ENCODE assay signal across 9 cellular contexts in the genomic region with DNA sequence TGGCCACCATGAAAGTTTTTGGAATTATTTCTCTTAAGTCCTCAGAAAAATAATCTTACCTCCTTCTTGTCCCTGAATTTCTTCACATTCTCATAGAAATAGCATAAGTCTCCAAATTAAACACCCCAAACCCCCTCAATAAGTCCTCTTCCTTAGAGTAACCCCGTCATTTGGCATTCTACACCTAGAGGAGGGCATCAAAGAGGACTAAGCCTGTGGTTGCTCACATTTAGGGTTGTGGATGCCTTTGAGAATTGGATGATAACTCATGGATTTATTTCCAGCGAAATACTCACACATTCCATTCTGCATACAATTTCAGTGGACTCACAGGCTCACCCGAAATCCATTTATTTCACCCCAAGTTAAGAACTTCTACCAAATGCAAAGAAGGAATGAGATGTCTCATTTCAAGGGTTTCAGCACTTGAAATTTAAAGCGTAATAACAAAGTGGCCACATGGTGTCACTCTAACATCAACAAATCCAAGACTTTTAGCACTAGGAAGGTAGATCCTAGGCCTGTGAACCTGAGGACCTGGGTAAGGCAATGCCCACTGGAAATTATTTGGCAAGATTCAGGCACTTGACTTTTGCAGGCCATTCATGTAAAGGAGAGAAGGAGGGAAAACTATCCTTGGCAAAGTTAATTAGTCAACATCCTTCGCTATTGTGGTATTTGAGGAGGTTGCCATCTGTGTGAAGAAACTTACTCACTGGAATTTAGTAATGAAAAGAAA. TPM values are rescaled to one million over a fixed set of nuclear protein-coding genes. Genes with fewer than 3 reads are reported as not detected.
DNase-seq lines count a peak whose midpoint lies in the region; ATAC-seq and TF ChIP-seq lines count a peak whose summit lies in the region.
"Had no signal": no experiment of that assay in that cellular context is flagged by ENCODE, and none has a peak within 500 bp of the region (broad histone marks: within the 10 kb centered on the region; RNA-seq: fewer than 3 reads in every experiment).

No MANE protein-coding gene starts in this region.

- WGBS in liver: 29% methylated on average over 5 of the region's 5 CpGs

- no peak overlapping the region for H3K27ac Mint-ChIP-seq in chondrocyte (ENCODE audit: unreplicated experiment)
- H3K27ac Mint-ChIP-seq: stimulated activated naive CD8-positive, alpha-beta T cell treated with anti-CD3 and anti-CD28 coated beads, Interleukin-15, Interleukin-2, amounts not matched to agents 100 ng/mL and 50 ng/mL, for 24 hours had no signal

- H3K4me3 ChIP-seq in liver (ENCODE audit: low read depth in 1 of 3, low read length in 3 of 3): no peak overlapping the region
- no peak overlapping the region for H3K4me3 ChIP-seq in thoracic aorta

- H3K27ac ChIP-seq in RWPE1 (no peak overlapping the region), liver (ENCODE audit: low read depth in 1 of 2, low read length in 2 of 2) (no peak overlapping the region), thoracic aorta (no peak overlapping the region)

- H3K27me3 ChIP-seq in liver (ENCODE audit: control insufficient read depth in 4 of 4, insufficient read depth in 4 of 4, low read length in 3 of 4) (no peaks in the 10 kb centered on the region), thoracic aorta (replicated peaks; ENCODE audit: insufficient read depth) (no peaks in the 10 kb centered on the region)

- H3K27me3 Mint-ChIP-seq in chondrocyte (ENCODE audit: low read depth): peaks cover 20% of the 10 kb centered on the region

- H3K9ac ChIP-seq in liver (ENCODE audit: low read depth in 1 of 2, low read length in 2 of 2): no peak overlapping the region

- TF ChIP-seq CTCF in RWPE1 (conservative IDR thresholded peaks at IDR 0.05; ENCODE audit: low read depth) (peak; percentile 66), chondrocyte (IDR thresholded peaks at IDR 0.05) (peak; percentile 91), liver (IDR thresholded peaks at IDR 0.05; ENCODE audit: low read depth, low read length, missing input control) (peak; percentile 66), thoracic aorta (IDR thresholded peaks at IDR 0.05) (peak; percentile 53)

- H3K4me1 ChIP-seq in liver (ENCODE audit: control insufficient read depth in 4 of 4, insufficient read depth in 4 of 4, low read length in 3 of 4): no peaks in the 10 kb centered on the region
- H3K4me1 ChIP-seq in thoracic aorta (ENCODE audit: control insufficient read depth in 1 of 2, low read depth in 2 of 2): no peaks in the 10 kb centered on the region

- POLR2A ChIA-PET in RWPE1 (lab: Yijun Ruan, JAX; ENCODE audit: low non-redundant PET): no interaction called here

- no peaks in the 10 kb centered on the region for H3K36me3 Mint-ChIP-seq in chondrocyte (ENCODE audit: low read depth)

- ATAC-seq in GM19463 (IDR thresholded peaks at IDR 0.05; ENCODE audit: unreplicated experiment) (peak; percentile 66), thoracic aorta (ENCODE audit: insufficient number of reproducible peaks, low FRiP score, low read depth) (peak; percentile 54), GM18520 (IDR thresholded peaks at IDR 0.05; ENCODE audit: unreplicated experiment) (no peak)

- peak; percentile 88 to 90 for TF ChIP-seq RAD21 in liver (IDR thresholded peaks at IDR 0.05)

- CTCF ChIA-PET in RWPE1 (lab: Yijun Ruan, JAX): interaction anchor here (1.3 kb wide), 1 partner anchor 89 kb away, joined by 3 read pairs; no protein-coding TSS in a partner anchor

- H3K4me1 Mint-ChIP-seq in chondrocyte (ENCODE audit: low read depth): no peaks in the 10 kb centered on the region

- DNase-seq in DMS53 (lab: John Stamatoyannopoulos, UW): peak; percentile 84
- DNase-seq in LoVo (ENCODE audit: low spot score): peak; percentile 59
- peak; percentile 60 for DNase-seq in RWPE1 (ENCODE audit: low spot score)
- DNase-seq in chondrocyte (ENCODE audit: low spot score): no peak
- no peak for DNase-seq in thoracic aorta (ENCODE audit: low spot score)

- no peaks in the 10 kb centered on the region for H3K9me3 Mint-ChIP-seq in chondrocyte (ENCODE audit: low read depth)
- H3K9me3 Mint-ChIP-seq: stimulated activated naive CD8-positive, alpha-beta T cell treated with anti-CD3 and anti-CD28 coated beads, Interleukin-15, Interleukin-2, amounts not matched to agents 100 ng/mL and 50 ng/mL, for 24 hours had no signal

- H3K4me3 Mint-ChIP-seq in chondrocyte (ENCODE audit: unreplicated experiment): no peak overlapping the region
- H3K4me3 Mint-ChIP-seq: stimulated activated naive CD8-positive, alpha-beta T cell treated with anti-CD3 and anti-CD28 coated beads, Interleukin-15, Interleukin-2, amounts not matched to agents 100 ng/mL and 50 ng/mL, for 24 hours had no signal

- H3K36me3 ChIP-seq in liver (ENCODE audit: control insufficient read depth in 4 of 4, insufficient read depth in 3 of 4, low read depth in 1 of 4, low read length in 3 of 4) (no peaks in the 10 kb centered on the region), thoracic aorta (no peaks in the 10 kb centered on the region)

- H3K9me3 ChIP-seq in liver (ENCODE audit: control insufficient read depth in 4 of 4, low read length in 3 of 4) (no peaks in the 10 kb centered on the region), thoracic aorta (no peaks in the 10 kb centered on the region)

TF ChIP-seq in liver, 16 proteins besides CTCF, POLR2A, EP300 and RAD21:
- TF ChIP-seq RXRA (IDR thresholded peaks at IDR 0.05) (no peak), FOXA2 (IDR thresholded peaks at IDR 0.05) (no peak), HNF4G (IDR thresholded peaks at IDR 0.05) (no peak), GABPA (IDR thresholded peaks at IDR 0.05 in 1 of 2, conservative IDR thresholded peaks at IDR 0.05 in 1 of 2) (no peak), JUND (IDR thresholded peaks at IDR 0.05) (no peak), YY1 (IDR thresholded peaks at IDR 0.05) (no peak), EGR1 (IDR thresholded peaks at IDR 0.05; ENCODE audit: low read depth in 2 of 2) (no peak), NR2F2 (IDR thresholded peaks at IDR 0.05) (no peak), FOXA1 (IDR thresholded peaks at IDR 0.05) (no peak), SP1 (IDR thresholded peaks at IDR 0.05) (no peak), TAF1 (conservative IDR thresholded peaks at IDR 0.05) (no peak), HNF4A (conservative IDR thresholded peaks at IDR 0.05) (no peak)
- TF ChIP-seq, protein P1, sequence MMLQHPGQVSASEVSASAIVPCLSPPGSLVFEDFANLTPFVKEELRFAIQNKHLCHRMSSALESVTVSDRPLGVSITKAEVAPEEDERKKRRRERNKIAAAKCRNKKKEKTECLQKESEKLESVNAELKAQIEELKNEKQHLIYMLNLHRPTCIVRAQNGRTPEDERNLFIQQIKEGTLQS (IDR thresholded peaks at IDR 0.05): no peak
- TF ChIP-seq, protein P2, sequence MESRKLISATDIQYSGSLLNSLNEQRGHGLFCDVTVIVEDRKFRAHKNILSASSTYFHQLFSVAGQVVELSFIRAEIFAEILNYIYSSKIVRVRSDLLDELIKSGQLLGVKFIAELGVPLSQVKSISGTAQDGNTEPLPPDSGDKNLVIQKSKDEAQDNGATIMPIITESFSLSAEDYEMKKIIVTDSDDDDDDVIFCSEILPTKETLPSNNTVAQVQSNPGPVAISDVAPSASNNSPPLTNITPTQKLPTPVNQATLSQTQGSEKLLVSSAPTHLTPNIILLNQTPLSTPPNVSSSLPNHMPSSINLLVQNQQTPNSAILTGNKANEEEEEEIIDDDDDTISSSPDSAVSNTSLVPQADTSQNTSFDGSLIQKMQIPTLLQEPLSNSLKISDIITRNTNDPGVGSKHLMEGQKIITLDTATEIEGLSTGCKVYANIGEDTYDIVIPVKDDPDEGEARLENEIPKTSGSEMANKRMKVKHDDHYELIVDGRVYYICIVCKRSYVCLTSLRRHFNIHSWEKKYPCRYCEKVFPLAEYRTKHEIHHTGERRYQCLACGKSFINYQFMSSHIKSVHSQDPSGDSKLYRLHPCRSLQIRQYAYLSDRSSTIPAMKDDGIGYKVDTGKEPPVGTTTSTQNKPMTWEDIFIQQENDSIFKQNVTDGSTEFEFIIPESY (IDR thresholded peaks at IDR 0.05): no peak
- TF ChIP-seq, protein P3, sequence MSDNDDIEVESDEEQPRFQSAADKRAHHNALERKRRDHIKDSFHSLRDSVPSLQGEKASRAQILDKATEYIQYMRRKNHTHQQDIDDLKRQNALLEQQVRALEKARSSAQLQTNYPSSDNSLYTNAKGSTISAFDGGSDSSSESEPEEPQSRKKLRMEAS (IDR thresholded peaks at IDR 0.05): no peak
- TF ChIP-seq, protein P4, sequence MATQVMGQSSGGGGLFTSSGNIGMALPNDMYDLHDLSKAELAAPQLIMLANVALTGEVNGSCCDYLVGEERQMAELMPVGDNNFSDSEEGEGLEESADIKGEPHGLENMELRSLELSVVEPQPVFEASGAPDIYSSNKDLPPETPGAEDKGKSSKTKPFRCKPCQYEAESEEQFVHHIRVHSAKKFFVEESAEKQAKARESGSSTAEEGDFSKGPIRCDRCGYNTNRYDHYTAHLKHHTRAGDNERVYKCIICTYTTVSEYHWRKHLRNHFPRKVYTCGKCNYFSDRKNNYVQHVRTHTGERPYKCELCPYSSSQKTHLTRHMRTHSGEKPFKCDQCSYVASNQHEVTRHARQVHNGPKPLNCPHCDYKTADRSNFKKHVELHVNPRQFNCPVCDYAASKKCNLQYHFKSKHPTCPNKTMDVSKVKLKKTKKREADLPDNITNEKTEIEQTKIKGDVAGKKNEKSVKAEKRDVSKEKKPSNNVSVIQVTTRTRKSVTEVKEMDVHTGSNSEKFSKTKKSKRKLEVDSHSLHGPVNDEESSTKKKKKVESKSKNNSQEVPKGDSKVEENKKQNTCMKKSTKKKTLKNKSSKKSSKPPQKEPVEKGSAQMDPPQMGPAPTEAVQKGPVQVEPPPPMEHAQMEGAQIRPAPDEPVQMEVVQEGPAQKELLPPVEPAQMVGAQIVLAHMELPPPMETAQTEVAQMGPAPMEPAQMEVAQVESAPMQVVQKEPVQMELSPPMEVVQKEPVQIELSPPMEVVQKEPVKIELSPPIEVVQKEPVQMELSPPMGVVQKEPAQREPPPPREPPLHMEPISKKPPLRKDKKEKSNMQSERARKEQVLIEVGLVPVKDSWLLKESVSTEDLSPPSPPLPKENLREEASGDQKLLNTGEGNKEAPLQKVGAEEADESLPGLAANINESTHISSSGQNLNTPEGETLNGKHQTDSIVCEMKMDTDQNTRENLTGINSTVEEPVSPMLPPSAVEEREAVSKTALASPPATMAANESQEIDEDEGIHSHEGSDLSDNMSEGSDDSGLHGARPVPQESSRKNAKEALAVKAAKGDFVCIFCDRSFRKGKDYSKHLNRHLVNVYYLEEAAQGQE (IDR thresholded peaks at IDR 0.05): no peak

RNA-seq across cellular contexts. Expression of a gene that starts 24.6 kb away (rescaled TPM):
- total RNA-seq in chondrocyte (not detected in 3 replicates), liver (not detected), thoracic aorta (not detected)
- polyA plus RNA-seq in liver: not detected

RNA-seq across cellular contexts. Expression of a gene that starts 51.3 kb away (rescaled TPM):
- total RNA-seq in chondrocyte (not detected in 3 replicates), liver (not detected), thoracic aorta (not detected)
- not detected for polyA plus RNA-seq in liver

Comparison
In these comparisons a context has a peak if more than half of its experiments do, and no peak if none do; other contexts are left out.
1. DNase-seq: peak in DMS53 (single experiment), LoVo (single experiment) and RWPE1 (single experiment); none in chondrocyte (single experiment) and thoracic aorta (single experiment).
2. Peak in every context shown above with its lines, with median percentiles within 50 percentile points of each other: CTCF ChIP-seq.